ENCODE assay signal across 14 cellular contexts in the genomic region with DNA sequence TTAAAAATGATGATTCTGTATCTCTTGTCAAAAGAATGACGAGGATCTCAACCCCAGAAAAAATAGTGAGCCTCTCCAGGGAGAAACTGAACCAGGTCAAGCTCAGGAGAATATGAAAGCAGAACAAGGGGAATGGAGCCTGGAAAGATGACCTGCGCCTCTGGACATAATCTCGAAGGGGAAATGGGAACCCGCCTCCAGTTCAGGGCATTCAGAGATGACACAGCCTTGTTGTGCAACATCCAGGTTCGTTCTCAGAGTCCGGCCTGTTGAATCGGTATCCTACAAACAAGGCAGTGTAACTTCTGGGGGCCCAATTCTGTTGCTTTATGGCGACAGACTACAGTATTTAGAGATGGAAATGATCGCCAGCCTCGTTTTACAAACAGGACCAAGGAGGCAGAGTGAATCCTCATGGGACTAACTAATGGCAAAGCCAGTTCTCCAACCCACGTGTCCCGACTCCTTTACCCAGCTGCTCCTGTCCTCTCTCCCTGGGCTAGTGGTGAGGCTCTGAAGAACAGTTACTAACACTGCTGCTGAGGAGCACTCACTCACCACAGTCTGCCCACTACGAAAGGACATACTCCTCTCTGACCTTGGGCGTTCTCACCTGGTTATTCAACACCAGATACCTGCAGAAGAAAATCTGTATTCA.
DNase-seq lines count a peak whose midpoint lies in the region; ATAC-seq and TF ChIP-seq lines count a peak whose summit lies in the region.
"Had no signal": no experiment of that assay in that cellular context is flagged by ENCODE, and none has a peak within 500 bp of the region (broad histone marks: within the 10 kb centered on the region; RNA-seq: fewer than 3 reads in every experiment).

No MANE protein-coding gene starts in this region.

- DNase-seq in NB4 (ENCODE audit: low read depth) (peak; percentile 88), adipocyte (ENCODE audit: low read depth) (no peak), iris pigment epithelial cell (ENCODE audit: low read depth) (peak; percentile 82), osteoblast (ENCODE audit: insufficient read length, low spot score, missing footprints) (no peak), WERI-Rb-1 (no peak)
- DNase-seq: activated CD8-positive, alpha-beta memory T cell treated with anti-CD3 and anti-CD28 coated beads, Interleukin-2, amount 10 ng/mL, durations not matched to agents 7 days and 5 days; activated naive CD8-positive, alpha-beta T cell treated with anti-CD3 and anti-CD28 coated beads, Interleukin-2, amount 10 ng/mL, durations not matched to agents 7 days and 5 days; GDM1; NCI-H1105 treated with DMSO at 0.1 percent for 48 hours; NCI-H524; SHP77 had no signal

- no peak for ATAC-seq in GM19324 (IDR thresholded peaks at IDR 0.05; ENCODE audit: low FRiP score, unreplicated experiment)
- ATAC-seq: activated CD8-positive, alpha-beta memory T cell treated with anti-CD3 and anti-CD28 coated beads, Interleukin-2, amount 10 ng/mL, durations not matched to agents 7 days and 5 days had no signal

- H3K27ac ChIP-seq in temporal lobe (ENCODE audit: low read depth, low read length) (peak overlapping the region; percentile 20), osteoblast (ENCODE audit: low read depth, low read length) (no peak overlapping the region), WERI-Rb-1 (no peak overlapping the region)

- peaks cover 6% of the 10 kb centered on the region for H4K20me1 ChIP-seq in osteoblast (ENCODE audit: insufficient read depth, low read length)

- no peak overlapping the region for H2AFZ ChIP-seq in osteoblast (ENCODE audit: low read length)

- peak overlapping the region; percentile 2 for H3K9ac ChIP-seq in adipocyte (ENCODE audit: low read length)

- no peak for TF ChIP-seq CTCF in NB4 (IDR thresholded peaks at IDR 0.05; ENCODE audit: low read depth, low read length)
- TF ChIP-seq CTCF in osteoblast (IDR thresholded peaks at IDR 0.05; ENCODE audit: extremely low read depth, low read depth, low read length), result no peak
- no peak for TF ChIP-seq CTCF in WERI-Rb-1 (IDR thresholded peaks at IDR 0.05; ENCODE audit: low read depth, low read length)

- H3K36me3 ChIP-seq in adipocyte (ENCODE audit: control insufficient read depth, insufficient read depth, low read length, severe bottlenecking), result no peaks in the 10 kb centered on the region
- no peaks in the 10 kb centered on the region for H3K36me3 ChIP-seq in osteoblast (ENCODE audit: insufficient read depth, low read length)
- H3K36me3 ChIP-seq in WERI-Rb-1, result no peaks in the 10 kb centered on the region
- H3K36me3 ChIP-seq: HAP-1 had no signal

- peaks cover 12% of the 10 kb centered on the region for H3K79me2 ChIP-seq in osteoblast (ENCODE audit: insufficient read depth, low read length)

- no peaks in the 10 kb centered on the region for H3K9me3 ChIP-seq in adipocyte (ENCODE audit: control insufficient read depth, low read length)
- no peaks in the 10 kb centered on the region for H3K9me3 ChIP-seq in osteoblast (ENCODE audit: low read depth, low read length)
- no peaks in the 10 kb centered on the region for H3K9me3 ChIP-seq in WERI-Rb-1 (ENCODE audit: severe bottlenecking)
- H3K9me3 ChIP-seq: HAP-1 had no signal

- H3K4me2 ChIP-seq in osteoblast (ENCODE audit: insufficient read depth, low read length), result no peak overlapping the region

- H3K4me3 ChIP-seq in NB4 (ENCODE audit: low read depth, low read length) (no peak overlapping the region), adipocyte (ENCODE audit: low read length) (peak overlapping the region; percentile 18), osteoblast (ENCODE audit: insufficient read depth, low read length) (no peak overlapping the region), WERI-Rb-1 (ENCODE audit: low read depth, low read length) (no peak overlapping the region)
- H3K4me3 ChIP-seq: HAP-1 had no signal

- no peak for TF ChIP-seq POLR2A in NB4 (IDR thresholded peaks at IDR 0.05; ENCODE audit: extremely low read depth, insufficient read length)

- H3K4me1 ChIP-seq in adipocyte (ENCODE audit: control insufficient read depth, insufficient read depth, low read length) (peaks cover 28% of the 10 kb centered on the region), osteoblast (ENCODE audit: insufficient read depth, low read length) (peaks cover 8% of the 10 kb centered on the region)
- H3K4me1 ChIP-seq: HAP-1 had no signal

- H3K27me3 ChIP-seq in adipocyte (replicated peaks; ENCODE audit: control insufficient read depth, insufficient read depth, low read length) (no peaks in the 10 kb centered on the region), osteoblast (ENCODE audit: insufficient read depth, low read length) (no peaks in the 10 kb centered on the region), WERI-Rb-1 (ENCODE audit: insufficient read depth, low read depth, severe bottlenecking) (peaks cover 11% of the 10 kb centered on the region)

Comparison
In these comparisons a context has a peak if more than half of its experiments do, and no peak if none do; other contexts are left out.
1. DNase-seq: peak in NB4 (single experiment) and iris pigment epithelial cell (single experiment); none in adipocyte (single experiment), osteoblast (single experiment) and WERI-Rb-1 (single experiment).